7 cellular contexts compared by ENCODE assay signal in the genomic region with DNA sequence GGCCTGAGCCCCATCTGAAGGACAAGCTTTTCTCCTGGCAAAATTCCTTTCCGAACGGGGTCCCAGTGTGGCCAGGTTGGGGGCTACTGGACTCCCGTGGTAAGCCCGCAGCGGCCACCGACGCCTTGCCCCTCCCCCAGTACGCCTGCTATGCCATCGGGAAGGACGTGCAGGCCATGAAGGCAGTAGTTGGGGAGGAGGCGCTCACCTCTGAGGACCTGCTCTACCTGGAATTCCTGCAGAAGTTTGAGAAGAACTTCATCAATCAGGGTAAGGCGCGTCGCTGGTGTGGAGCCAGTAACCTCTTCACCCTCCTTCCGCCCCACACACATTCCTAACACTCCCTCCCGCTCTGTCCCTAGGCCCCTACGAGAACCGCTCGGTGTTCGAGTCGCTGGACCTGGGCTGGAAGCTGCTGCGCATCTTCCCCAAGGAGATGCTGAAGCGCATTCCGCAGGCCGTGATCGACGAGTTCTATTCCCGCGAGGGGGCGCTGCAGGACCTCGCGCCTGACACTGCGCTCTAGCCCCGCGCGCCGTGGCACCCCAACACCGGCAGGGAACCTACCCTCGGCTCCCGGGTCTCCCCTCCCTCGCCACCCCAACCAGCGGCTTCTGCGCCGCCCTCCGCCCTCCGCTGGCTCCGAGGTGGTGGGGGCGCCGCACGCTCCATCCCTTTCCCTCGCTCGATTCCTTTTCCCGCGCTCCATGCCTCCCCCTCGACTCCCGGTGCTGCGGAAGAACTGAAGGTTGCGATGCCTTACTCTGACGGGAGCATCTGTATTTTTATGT. TPM values are rescaled to one million over a fixed set of nuclear protein-coding genes. Genes with fewer than 3 reads are reported as not detected.
DNase-seq lines count a peak whose midpoint lies in the region; ATAC-seq, FAIRE-seq and TF ChIP-seq lines count a peak whose summit lies in the region.

No MANE protein-coding gene starts in this region.

- peak; percentile 89 for DNase-seq in activated naive CD8-positive, alpha-beta T cell treated with anti-CD3 and anti-CD28 coated beads, Interleukin-2, amount 50 U/mL, for 24 hours
- DNase-seq in left ventricle myocardium inferior, result peak; percentile 73
- DNase-seq in putamen (ENCODE audit: low spot score), result peak; percentile 55
- peak; percentile 72 for DNase-seq in urothelium cell line (ENCODE audit: low spot score)

- H2AFZ ChIP-seq in SU-DHL-6 (ENCODE audit: low read depth, low read length, severe bottlenecking), result peak overlapping the region; percentile 91

- peak overlapping the region; percentile 41; the same call in 1 of the 2 replicates for H3K9ac ChIP-seq in SU-DHL-6 (ENCODE audit: low read length)

- TF ChIP-seq CTCF in SU-DHL-6 (IDR thresholded peaks at IDR 0.05; ENCODE audit: insufficient read depth, low read length, poor library complexity, severe bottlenecking) (peak; percentile 71), left ventricle myocardium inferior (IDR thresholded peaks at IDR 0.05; ENCODE audit: borderline replicate concordance) (peak; percentile 81)

- peak overlapping the region; percentile 71 for H3K4me2 ChIP-seq in SU-DHL-6 (ENCODE audit: low read depth, low read length, poor library complexity, severe bottlenecking)

- H3K27me3 ChIP-seq in SU-DHL-6 (ENCODE audit: low read length) (no peaks in the 10 kb centered on the region), left ventricle myocardium inferior (ENCODE audit: low read depth) (peaks cover 86% of the 10 kb centered on the region)

- H3K27ac ChIP-seq in SU-DHL-6 (ENCODE audit: low read depth, low read length) (no peak overlapping the region), left ventricle myocardium inferior (replicated peaks) (no peak overlapping the region)

- H3K9me3 Mint-ChIP-seq in activated naive CD8-positive, alpha-beta T cell treated with anti-CD3 and anti-CD28 coated beads, Interleukin-2, amount 50 U/mL, for 24 hours, result no peaks in the 10 kb centered on the region

- H3K27me3 Mint-ChIP-seq in activated naive CD8-positive, alpha-beta T cell treated with anti-CD3 and anti-CD28 coated beads, Interleukin-2, amount 50 U/mL, for 24 hours, result peaks cover 32% of the 10 kb centered on the region

- H3K9me3 ChIP-seq in SU-DHL-6 (ENCODE audit: insufficient read depth, low read length) (no peaks in the 10 kb centered on the region), left ventricle myocardium inferior (replicated peaks) (no peaks in the 10 kb centered on the region)

- FAIRE-seq in urothelium cell line (lab: Jason Lieb, UNC), result peak; percentile 87

- no peaks in the 10 kb centered on the region for H3K36me3 ChIP-seq in SU-DHL-6 (ENCODE audit: low read length)
- no peaks in the 10 kb centered on the region for H3K36me3 ChIP-seq in left ventricle myocardium inferior

- no peaks in the 10 kb centered on the region for H3K36me3 Mint-ChIP-seq in activated naive CD8-positive, alpha-beta T cell treated with anti-CD3 and anti-CD28 coated beads, Interleukin-2, amount 50 U/mL, for 24 hours (ENCODE audit: low read depth)

- H3F3A ChIP-seq in SU-DHL-6 (ENCODE audit: insufficient read depth), result no peaks in the 10 kb centered on the region

- peak; percentile 61 for ATAC-seq in GM18520 (IDR thresholded peaks at IDR 0.05; ENCODE audit: unreplicated experiment)
- ATAC-seq in HG03108 (IDR thresholded peaks at IDR 0.05; ENCODE audit: unreplicated experiment), result peak; percentile 84
- peak; percentile 86 for ATAC-seq in activated naive CD8-positive, alpha-beta T cell treated with anti-CD3 and anti-CD28 coated beads, Interleukin-2, amount 50 U/mL, for 24 hours

- peaks cover 6% of the 10 kb centered on the region for H3K4me1 Mint-ChIP-seq in activated naive CD8-positive, alpha-beta T cell treated with anti-CD3 and anti-CD28 coated beads, Interleukin-2, amount 50 U/mL, for 24 hours

- H4K20me1 ChIP-seq in SU-DHL-6 (ENCODE audit: low read depth, low read length), result no peaks in the 10 kb centered on the region

- no peaks in the 10 kb centered on the region for H3K79me2 ChIP-seq in SU-DHL-6 (ENCODE audit: insufficient read depth, low read length)

- H3K4me3 Mint-ChIP-seq in activated naive CD8-positive, alpha-beta T cell treated with anti-CD3 and anti-CD28 coated beads, Interleukin-2, amount 50 U/mL, for 24 hours, result peak overlapping the region; percentile 81

- H3K27ac Mint-ChIP-seq in activated naive CD8-positive, alpha-beta T cell treated with anti-CD3 and anti-CD28 coated beads, Interleukin-2, amount 50 U/mL, for 24 hours, result no peak overlapping the region

- H3K4me1 ChIP-seq in left ventricle myocardium inferior, result peaks cover 9% of the 10 kb centered on the region

- intact Hi-C loops in left ventricle myocardium inferior (cut with micrococcal nuclease), result no loop called here

- H3K4me3 ChIP-seq in SU-DHL-6 (ENCODE audit: insufficient read depth, low read length, poor library complexity, severe bottlenecking) (peak overlapping the region; percentile 51), left ventricle myocardium inferior (peak overlapping the region; percentile 67)

- no peaks in the 10 kb centered on the region for H3K9me2 ChIP-seq in SU-DHL-6 (replicated peaks; ENCODE audit: insufficient read depth, low read length)

RNA-seq across cellular contexts. Expression of gene ANKRD53, which starts 13.6 kb away (rescaled TPM):
- 0.33 TPM for total RNA-seq in left ventricle myocardium inferior

RNA-seq across cellular contexts. Expression of gene ATP6V1B1, which starts 29.1 kb away (rescaled TPM):
- total RNA-seq in left ventricle myocardium inferior, result not detected

RNA-seq across cellular contexts. Expression of gene TEX261, which starts 29.9 kb away (rescaled TPM):
- total RNA-seq in left ventricle myocardium inferior, result 50.7 TPM
